32 cellular contexts compared by ENCODE assay signal in the genomic region with DNA sequence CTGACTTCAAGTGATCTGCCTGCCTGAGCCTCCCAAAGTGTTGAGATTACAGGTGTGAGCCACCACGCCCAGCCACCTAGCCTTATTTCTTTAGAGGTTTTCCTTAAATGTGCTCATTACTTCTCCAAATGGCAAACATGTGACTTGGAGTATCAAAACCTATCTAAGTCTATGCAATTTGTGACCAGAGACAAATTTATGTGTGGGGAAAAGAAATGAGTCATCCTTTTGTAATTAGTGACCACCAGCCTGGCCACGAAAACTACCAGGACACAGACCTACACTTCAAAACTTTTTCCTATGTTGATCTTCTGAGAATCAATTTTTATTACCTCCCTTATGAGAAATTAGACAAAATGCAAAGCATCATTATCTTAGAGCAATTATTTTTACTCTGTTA.
"Had no signal": no experiment of that assay in that cellular context is flagged by ENCODE, and none has a peak within 500 bp of the region (broad histone marks: within the 10 kb centered on the region; RNA-seq: fewer than 3 reads in every experiment).

No MANE protein-coding gene starts in this region.

- H3K4me1 ChIP-seq: ascending aorta, body of pancreas, breast epithelium had no signal

- H3K4me3 ChIP-seq: ascending aorta, body of pancreas, breast epithelium, PC-9, SJCRH30, SK-N-MC had no signal

- H2AFZ ChIP-seq: PC-9 had no signal

- DNase-seq: activated CD4-positive, alpha-beta memory T cell treated with anti-CD3 and anti-CD28 coated beads, Interleukin-2, amount 10 ng/mL, durations not matched to agents 7 days and 5 days; activated CD4-positive, alpha-beta T cell treated with anti-CD3 and anti-CD28 coated beads for 1 hour; activated CD4-positive, alpha-beta T cell treated with anti-CD3 and anti-CD28 coated beads for 48 hours; activated CD4-positive, CD25-positive, alpha-beta regulatory T cell; activated CD8-positive, alpha-beta memory T cell treated with anti-CD3 and anti-CD28 coated beads for 24 hours; activated CD8-positive, alpha-beta memory T cell treated with anti-CD3 and anti-CD28 coated beads, Interleukin-2, amount 10 ng/mL, durations not matched to agents 7 days and 5 days; activated CD8-positive, alpha-beta memory T cell treated with anti-CD3 and anti-CD28 coated beads, Interleukin-2, amount 50 U/mL, for 48 hours; activated effector memory CD4-positive, alpha-beta T cell treated with anti-CD3 and anti-CD28 coated beads, Interleukin-2, amount 50 U/mL, for 16 hours; activated naive CD4-positive, alpha-beta T cell; activated naive CD4-positive, alpha-beta T cell treated with anti-CD3 and anti-CD28 coated beads, Interleukin-2, amount 50 U/mL, for 16 hours; activated naive CD8-positive, alpha-beta T cell treated with anti-CD3 and anti-CD28 coated beads for 36 hours; activated T-cell treated with anti-CD3 and anti-CD28 coated beads, Interleukin-2, amount 50 U/mL, for 72 hours; amygdala; body of pancreas; NCI-H1048; NCI-H1105 treated with DMSO at 0.1 percent for 48 hours; NCI-H1436; NCI-H1694 treated with DMSO at 0.1 percent for 48 hours; NCI-H2029; NCI-H345; NCI-H526; NCI-H748 treated with DMSO at 0.1 percent for 48 hours; NK-92 treated with Interleukin-12 subunit alpha and Interleukin-12 subunit beta, amount 100 ng/mL, for 24 hours; PC-9; SHP77; SJCRH30; T1000; WERI-Rb-1 had no signal

- ATAC-seq: activated CD8-positive, alpha-beta memory T cell treated with anti-CD3 and anti-CD28 coated beads, Interleukin-2, amount 10 ng/mL, durations not matched to agents 7 days and 5 days; activated T-cell treated with anti-CD3 and anti-CD28 coated beads, Interleukin-2, amount 50 U/mL, for 72 hours; activated T-helper 17 cell treated with anti-CD3 and anti-CD28 coated beads, Interleukin-2, amount 50 U/mL, for 72 hours; body of pancreas had no signal

- H3K36me3 ChIP-seq: ascending aorta, breast epithelium, SJCRH30, WERI-Rb-1 had no signal

- H3K27ac ChIP-seq: ascending aorta, body of pancreas, breast epithelium, PC-9, SJCRH30, SK-N-MC, WERI-Rb-1 had no signal

- H3K9me3 ChIP-seq: ascending aorta, body of pancreas, breast epithelium, SJCRH30 had no signal

- H3K4me2 ChIP-seq: PC-9 had no signal

- H3K27me3 ChIP-seq: ascending aorta, body of pancreas, breast epithelium, SJCRH30 had no signal
